8 cellular contexts compared by ENCODE assay signal in the genomic region with DNA sequence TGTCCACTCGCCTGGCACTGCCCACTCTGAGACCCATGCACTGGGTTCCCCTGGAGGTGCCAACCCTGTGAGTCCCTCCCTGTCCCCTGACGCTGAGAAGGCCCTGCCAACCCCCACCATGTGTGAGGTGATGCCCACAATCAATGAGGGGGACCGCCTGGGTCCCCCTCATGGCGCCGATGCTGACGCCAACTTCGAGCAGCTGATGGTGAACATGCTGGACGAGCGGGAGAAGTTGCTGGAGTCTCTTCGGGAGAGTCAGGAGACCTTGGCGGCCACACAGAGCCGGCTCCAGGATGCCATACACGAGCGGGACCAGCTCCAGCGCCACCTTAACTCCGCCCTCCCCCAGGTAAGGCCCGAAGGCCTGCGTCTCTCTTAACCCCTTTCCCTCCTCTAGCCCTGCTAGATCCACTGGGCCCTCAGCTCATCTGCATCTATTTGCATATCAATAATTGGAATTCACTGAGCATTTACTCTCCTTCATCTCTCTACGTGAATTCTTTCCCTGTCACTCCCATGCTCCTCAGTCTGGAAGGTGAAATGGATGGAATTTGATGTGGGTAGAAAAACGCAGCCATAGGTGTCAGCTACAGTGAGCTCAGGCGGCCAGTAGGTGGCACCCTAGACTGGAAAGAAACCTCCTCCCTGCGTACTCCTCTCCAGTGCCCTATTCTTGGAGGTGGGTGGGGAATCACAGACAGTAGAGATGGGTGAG. TPM values are rescaled to one million over a fixed set of nuclear protein-coding genes. Genes with fewer than 3 reads are reported as not detected.
DNase-seq lines count a peak whose midpoint lies in the region; ATAC-seq, FAIRE-seq and TF ChIP-seq lines count a peak whose summit lies in the region.

No MANE protein-coding gene starts in this region.

- WGBS in H1 (ENCODE audit: extremely low coverage in 1 of 2, insufficient coverage in 1 of 2, insufficient read length in 1 of 2, insufficient replicate concordance in 2 of 2, low coverage in 1 of 2, low lambda C conversion rate in 2 of 2, missing lambda C conversion rate in 1 of 2), 2 experiments: 58% methylated on average over 22 of the region's 22 CpGs; no CpG with 5 or more reads in 1 of the 2 experiments
- 74 to 82% methylated on average over 14 to 16 of the region's 22 CpGs for WGBS in mesodermal cell (ENCODE audit: insufficient coverage in 2 of 2), 2 experiments

- H2BK120ac ChIP-seq in H1 (replicated peaks; ENCODE audit: low read depth, low read length): no peak overlapping the region

- H3K9ac ChIP-seq in H1 (replicated peaks in 1 of 4; ENCODE audit: extremely low read depth in 1 of 4, low read depth in 3 of 4, low read length in 3 of 4): no peak overlapping the region

- H3K4me3 ChIP-seq in Caco-2 (ENCODE audit: low read depth, low read length) (no peak overlapping the region), H1 (ENCODE audit: extremely low read depth in 1 of 4, insufficient read depth in 2 of 4, low read depth in 3 of 4, low read length in 4 of 4) (no peak overlapping the region), mesodermal cell (ENCODE audit: extremely low read depth, insufficient read depth, low read length, poor library complexity, severe bottlenecking) (no peak overlapping the region)

- no TSS peak for BruUV-seq in Caco-2 (replicated peaks; lab: Mats Ljungman, UMichigan)

- H3K27me3 Mint-ChIP-seq in Caco-2 (ENCODE audit: insufficient read depth, unreplicated experiment): no peaks in the 10 kb centered on the region
- H3K27me3 Mint-ChIP-seq in activated CD8-positive, alpha-beta T cell treated with anti-CD3 and anti-CD28 coated beads, Interleukin-2, amount 10 ng/mL, durations not matched to agents 7 days and 5 days (ENCODE audit: low read depth): no peaks in the 10 kb centered on the region

- FAIRE-seq in H1 (lab: Jason Lieb, UNC): peak; percentile 96

- H3K36me3 ChIP-seq in Caco-2 (ENCODE audit: control insufficient read depth, insufficient read depth, low read length) (peaks cover 1% of the 10 kb centered on the region; the same call in 1 of the 2 replicates), H1 (ENCODE audit: control insufficient read depth in 2 of 4, insufficient read depth in 4 of 4, low read length in 3 of 4) (no peaks in the 10 kb centered on the region), mesodermal cell (ENCODE audit: control insufficient read depth, insufficient read depth, low read length) (no peaks in the 10 kb centered on the region)

- no peak overlapping the region for H2BK15ac ChIP-seq in H1 (ENCODE audit: low read length)

- no peak overlapping the region for H3K27ac Mint-ChIP-seq in Caco-2 (ENCODE audit: unreplicated experiment)
- no peak overlapping the region for H3K27ac Mint-ChIP-seq in activated CD8-positive, alpha-beta T cell treated with anti-CD3 and anti-CD28 coated beads, Interleukin-2, amount 10 ng/mL, durations not matched to agents 7 days and 5 days

- no peak overlapping the region for H2AFZ ChIP-seq in H1 (ENCODE audit: low read length)

- TF ChIP-seq POLR2A in H1 (IDR thresholded peaks at IDR 0.05; ENCODE audit: control extremely low read depth in 1 of 2, low read depth in 2 of 2, low read length in 2 of 2): no peak

- peak; percentile 87 to 93 for TF ChIP-seq CTCF in Caco-2 (IDR thresholded peaks at IDR 0.05; ENCODE audit: insufficient read depth in 1 of 2, low read depth in 1 of 2, low read length in 1 of 2, severe bottlenecking in 1 of 2, unreplicated experiment in 1 of 2)
- TF ChIP-seq CTCF in H1 (IDR thresholded peaks at IDR 0.05; ENCODE audit: control extremely low read depth in 1 of 3, insufficient read depth in 1 of 3, low read depth in 1 of 3, low read length in 3 of 3): peak; percentile 87 to 97 (median 88)

- H2BK20ac ChIP-seq in H1 (ENCODE audit: low read length): no peak overlapping the region

- H3K56ac ChIP-seq in H1 (replicated peaks; ENCODE audit: insufficient read length, low read depth, low read length): no peak overlapping the region

- no peak overlapping the region for H3K4me3 Mint-ChIP-seq in Caco-2 (ENCODE audit: unreplicated experiment)
- H3K4me3 Mint-ChIP-seq in activated CD8-positive, alpha-beta T cell treated with anti-CD3 and anti-CD28 coated beads, Interleukin-2, amount 10 ng/mL, durations not matched to agents 7 days and 5 days: no peak overlapping the region

- no peak overlapping the region for H3K4me2 ChIP-seq in H1 (ENCODE audit: insufficient read depth in 1 of 2, low read depth in 2 of 2, low read length in 2 of 2)

- CTCF ChIA-PET in Caco-2 (lab: Charles Lee): interaction anchor here (0.6 to 3.5 kb wide), 16 partner anchors 13 to 304 kb away, joined by 3 to 90 read pairs (median 6); a partner anchor contains a TSS
- CTCF ChIA-PET in activated CD8-positive, alpha-beta T cell treated with anti-CD3 and anti-CD28 coated beads, Interleukin-2, amount 10 ng/mL, durations not matched to agents 7 days and 5 days (lab: Charles Lee): interaction anchor here (0.6 to 3.2 kb wide), 41 partner anchors 10 to 341 kb away, joined by 3 to 116 read pairs (median 5); a partner anchor contains a TSS
- CTCF ChIA-PET in H1 (lab: Charles Lee; ENCODE audit: partially characterized antibody): interaction anchor here (0.5 to 49.7 kb wide), 52 partner anchors 3 to 1056 kb away, joined by 3 to 1089 read pairs (median 6); a partner anchor contains a TSS

- TF ChIP-seq RAD21 in H1 (IDR thresholded peaks at IDR 0.05 in 1 of 2, conservative IDR thresholded peaks at IDR 0.05 in 1 of 2; ENCODE audit: low read depth in 2 of 2, low read length in 2 of 2): peak; percentile 88 to 94

- no peak overlapping the region for H3K14ac ChIP-seq in H1 (ENCODE audit: insufficient read length)

- no peak overlapping the region for H2BK5ac ChIP-seq in H1 (ENCODE audit: low read depth, low read length)

- H4K8ac ChIP-seq in H1 (ENCODE audit: extremely low read depth, insufficient read depth, low read length): no peak overlapping the region

- no peak overlapping the region for H2AK5ac ChIP-seq in H1 (ENCODE audit: low read depth, low read length)

- H3K36me3 Mint-ChIP-seq in Caco-2 (ENCODE audit: insufficient read depth, unreplicated experiment): peaks cover 5% of the 10 kb centered on the region
- no peaks in the 10 kb centered on the region for H3K36me3 Mint-ChIP-seq in activated CD8-positive, alpha-beta T cell treated with anti-CD3 and anti-CD28 coated beads, Interleukin-2, amount 10 ng/mL, durations not matched to agents 7 days and 5 days (ENCODE audit: low read depth)

- peak; percentile 42 for ATAC-seq in HG02610 (IDR thresholded peaks at IDR 0.05; ENCODE audit: unreplicated experiment)
- peak; percentile 80 for ATAC-seq in activated CD8-positive, alpha-beta T cell treated with anti-CD3 and anti-CD28 coated beads, Interleukin-2, amount 10 ng/mL, durations not matched to agents 7 days and 5 days
- no peak for ATAC-seq in GM19035 (IDR thresholded peaks at IDR 0.05; ENCODE audit: unreplicated experiment)

- H3K4me1 ChIP-seq in Caco-2: peaks cover 8% of the 10 kb centered on the region; the same call in 1 of the 2 replicates
- H3K4me1 ChIP-seq in H1 (replicated peaks in 1 of 4; ENCODE audit: control insufficient read depth in 3 of 4, insufficient read depth in 4 of 4, low read length in 3 of 4): peaks cover 2 to 15% (median 5%) of the 10 kb centered on the region in 4 experiments
- H3K4me1 ChIP-seq in mesodermal cell (ENCODE audit: control insufficient read depth, insufficient read depth, low read length, poor library complexity, severe bottlenecking): peaks cover 22% of the 10 kb centered on the region

- no peak overlapping the region for H3K23ac ChIP-seq in H1 (ENCODE audit: insufficient read length)

- H3K23me2 ChIP-seq in H1 (ENCODE audit: low read depth, low read length): no peaks in the 10 kb centered on the region

- no peak overlapping the region for H3K18ac ChIP-seq in H1 (ENCODE audit: extremely low read depth, low read length)

- H3K9me3 Mint-ChIP-seq in Caco-2 (ENCODE audit: unreplicated experiment): no peaks in the 10 kb centered on the region
- H3K9me3 Mint-ChIP-seq in activated CD8-positive, alpha-beta T cell treated with anti-CD3 and anti-CD28 coated beads, Interleukin-2, amount 10 ng/mL, durations not matched to agents 7 days and 5 days (ENCODE audit: insufficient read depth): no peaks in the 10 kb centered on the region

- H3K27ac ChIP-seq in H1 (ENCODE audit: low read depth, low read length) (no peak overlapping the region), mesodermal cell (ENCODE audit: low read depth, low read length, severe bottlenecking) (peak overlapping the region; percentile 54)

- POLR2A ChIA-PET in Caco-2 (lab: Charles Lee): no interaction called here
- POLR2A ChIA-PET in activated CD8-positive, alpha-beta T cell treated with anti-CD3 and anti-CD28 coated beads, Interleukin-2, amount 10 ng/mL, durations not matched to agents 7 days and 5 days (lab: Charles Lee): interaction anchor here (1.3 to 1.7 kb wide), 2 partner anchors 12 to 32 kb away, joined by 4 to 5 read pairs; a partner anchor contains a TSS
- POLR2A ChIA-PET in H1 (lab: Charles Lee; ENCODE audit: partially characterized antibody): interaction anchor here (1.0 to 3.0 kb wide), 8 partner anchors 12 to 229 kb away, joined by 3 to 22 read pairs (median 4); a partner anchor contains a TSS

- H3K9me3 ChIP-seq in Caco-2 (no peaks in the 10 kb centered on the region), H1 (ENCODE audit: insufficient read depth in 2 of 2, low read depth in 1 of 2, low read length in 1 of 2) (no peaks in the 10 kb centered on the region), mesodermal cell (ENCODE audit: control insufficient read depth, low read length) (no peaks in the 10 kb centered on the region)

- H4K91ac ChIP-seq in H1 (replicated peaks; ENCODE audit: insufficient read length, low read length): no peak overlapping the region

- DNase-seq in Caco-2: peak; percentile 74 to 80
- DNase-seq in NCI-H748 treated with DMSO at 0.1 percent for 48 hours (lab: John Stamatoyannopoulos, UW): peak; percentile 5
- peak; percentile 77 for DNase-seq in activated CD8-positive, alpha-beta T cell treated with anti-CD3 and anti-CD28 coated beads, Interleukin-2, amount 10 ng/mL, durations not matched to agents 7 days and 5 days
- DNase-seq in H1 (ENCODE audit: low read depth in 1 of 2, low spot score in 2 of 2): peak in 1 of 2 experiments; percentile 86
- DNase-seq in stimulated activated CD8-positive, alpha-beta memory T cell treated with anti-CD3 and anti-CD28 coated beads, Interleukin-4, amount 100 ng/mL, for 24 hours (ENCODE audit: low read depth): peak; percentile 55

- TF ChIP-seq EP300 in H1 (IDR thresholded peaks at IDR 0.05; ENCODE audit: borderline replicate concordance in 1 of 2, low read depth in 2 of 2, low read length in 2 of 2): no peak

- intact Hi-C loops in Caco-2 (cut with micrococcal nuclease; ENCODE audit: unreplicated experiment): loop anchor here (1.0 to 10.0 kb wide), 6 partner anchors 43 to 286 kb away; no protein-coding TSS in a partner anchor

- peaks cover 21% of the 10 kb centered on the region for H3K4me1 Mint-ChIP-seq in Caco-2 (ENCODE audit: low read depth, unreplicated experiment)
- peaks cover 10% of the 10 kb centered on the region for H3K4me1 Mint-ChIP-seq in activated CD8-positive, alpha-beta T cell treated with anti-CD3 and anti-CD28 coated beads, Interleukin-2, amount 10 ng/mL, durations not matched to agents 7 days and 5 days (ENCODE audit: low read depth)

- H3K27me3 ChIP-seq in Caco-2 (replicated peaks; ENCODE audit: control insufficient read depth, insufficient read depth, low read length): no peaks in the 10 kb centered on the region
- no peaks in the 10 kb centered on the region for H3K27me3 ChIP-seq in H1 (replicated peaks in 1 of 4; ENCODE audit: control insufficient read depth in 3 of 4, extremely low read depth in 1 of 4, insufficient read depth in 3 of 4, low read length in 3 of 4)

- no peak overlapping the region for H3K4ac ChIP-seq in H1 (replicated peaks; ENCODE audit: insufficient read length, low read depth, low read length)

- no peak overlapping the region for H2BK12ac ChIP-seq in H1 (ENCODE audit: low read depth, low read length)

- no peak overlapping the region for H4K5ac ChIP-seq in H1 (ENCODE audit: insufficient read length, low read depth, low read length)

- H4K20me1 ChIP-seq in H1 (replicated peaks in 1 of 2; ENCODE audit: control insufficient read depth in 1 of 2, insufficient read depth in 2 of 2, low read length in 2 of 2): no peaks in the 10 kb centered on the region

- H3K79me1 ChIP-seq in H1 (ENCODE audit: low read depth, low read length): 0 out of 2 replicates have a peak, but pooled peaks cover 4% of the 10 kb centered on the region

- no peaks in the 10 kb centered on the region for H3K79me2 ChIP-seq in H1 (ENCODE audit: control insufficient read depth in 1 of 2, insufficient read depth in 2 of 2, low read length in 2 of 2)

RNA-seq across cellular contexts. Expression of a gene that starts 12.8 kb away (rescaled TPM):
- total RNA-seq in Caco-2 (2022): 8.7 and 9.4 TPM in 2 replicates
- total RNA-seq in activated CD8-positive, alpha-beta T cell treated with anti-CD3 and anti-CD28 coated beads, Interleukin-2, amount 10 ng/mL, durations not matched to agents 7 days and 5 days: 10 to 100 TPM; 31.9 to 32.0 TPM
- total RNA-seq in H1 (2021; fragmentation: NEBNext Ultra II Directional; extraction: Animal tissue kit (Norgen Biotek cat#: 25700)): 7.0 and 9.9 TPM in 2 replicates
- 9.0 and 12.5 TPM in 2 replicates for polyA plus RNA-seq in H1 (2011; rRNA removed)
- 22.1 TPM for polyA plus RNA-seq in H1 (2011; cell fraction: cytosol; rRNA removed)
- polyA plus RNA-seq in H1 (2011; cell fraction: nucleus; rRNA removed): 186 TPM
- 10.0 to 15.4 TPM (median 12.6 TPM) in 4 replicates for polyA plus RNA-seq in H1 (2012, experiment 1 of 2)
- polyA plus RNA-seq in H1 (2012, experiment 2 of 2): 1.9 TPM
- polyA plus RNA-seq in H1 (2013, experiment 1 of 2): 5.7 TPM
- polyA plus RNA-seq in H1 (2013, experiment 2 of 2): 3.7 TPM
- 9.0 and 14.0 TPM in 2 replicates for polyA minus RNA-seq in H1 (2011; rRNA and poly(A)+ RNA removed)
- polyA minus RNA-seq in H1 (2011; cell fraction: cytosol; rRNA and poly(A)+ RNA removed): 11.4 TPM
- polyA minus RNA-seq in H1 (2011; cell fraction: nucleus; rRNA and poly(A)+ RNA removed): 37.6 TPM
- 6.4 TPM for polyA plus RNA-seq in mesodermal cell (2013, experiment 1 of 2)
- polyA plus RNA-seq in mesodermal cell (2013, experiment 2 of 2): 6.1 TPM

RNA-seq across cellular contexts. Expression of a gene that starts 31.9 kb away (rescaled TPM):
- 62.8 and 74.3 TPM in 2 replicates for total RNA-seq in Caco-2 (2022)
- total RNA-seq in activated CD8-positive, alpha-beta T cell treated with anti-CD3 and anti-CD28 coated beads, Interleukin-2, amount 10 ng/mL, durations not matched to agents 7 days and 5 days: 10 to 100 TPM; 78.3 to 81.3 TPM
- 107 TPM in 2 replicates for total RNA-seq in H1 (2021; fragmentation: NEBNext Ultra II Directional; extraction: Animal tissue kit (Norgen Biotek cat#: 25700))
- polyA plus RNA-seq in H1 (2011; rRNA removed): 160 and 173 TPM in 2 replicates
- polyA plus RNA-seq in H1 (2011; cell fraction: cytosol; rRNA removed): 145 TPM
- polyA plus RNA-seq in H1 (2011; cell fraction: nucleus; rRNA removed): 139 TPM
- 74.7 to 91.0 TPM (median 88.0 TPM) in 4 replicates for polyA plus RNA-seq in H1 (2012, experiment 1 of 2)
- 75.9 TPM for polyA plus RNA-seq in H1 (2012, experiment 2 of 2)
- polyA plus RNA-seq in H1 (2013, experiment 1 of 2): 66.1 TPM
- polyA plus RNA-seq in H1 (2013, experiment 2 of 2): 65.5 TPM
- 169 and 202 TPM in 2 replicates for polyA minus RNA-seq in H1 (2011; rRNA and poly(A)+ RNA removed)
- polyA minus RNA-seq in H1 (2011; cell fraction: cytosol; rRNA and poly(A)+ RNA removed): 46.2 TPM
- 65.6 TPM for polyA minus RNA-seq in H1 (2011; cell fraction: nucleus; rRNA and poly(A)+ RNA removed)
- polyA plus RNA-seq in mesodermal cell (2013, experiment 1 of 2): 78.8 TPM
- 70.1 TPM for polyA plus RNA-seq in mesodermal cell (2013, experiment 2 of 2)

RNA-seq across cellular contexts. Expression of a gene that starts 46.8 kb away (rescaled TPM):
- total RNA-seq in Caco-2 (2022): not detected in 2 replicates
- not detected for total RNA-seq in activated CD8-positive, alpha-beta T cell treated with anti-CD3 and anti-CD28 coated beads, Interleukin-2, amount 10 ng/mL, durations not matched to agents 7 days and 5 days
- not detected in 2 replicates for total RNA-seq in H1 (2021; fragmentation: NEBNext Ultra II Directional; extraction: Animal tissue kit (Norgen Biotek cat#: 25700))
- polyA plus RNA-seq in H1 (2011; rRNA removed): not detected in 2 replicates
- polyA plus RNA-seq in H1 (2011; cell fraction: cytosol; rRNA removed): not detected
- not detected for polyA plus RNA-seq in H1 (2011; cell fraction: nucleus; rRNA removed)
- polyA plus RNA-seq in H1 (2012, experiment 1 of 2): not detected in 4 replicates
- polyA plus RNA-seq in H1 (2012, experiment 2 of 2): not detected
- polyA plus RNA-seq in H1 (2013, experiment 1 of 2): not detected
- not detected for polyA plus RNA-seq in H1 (2013, experiment 2 of 2)
- not detected in 2 replicates for polyA minus RNA-seq in H1 (2011; rRNA and poly(A)+ RNA removed)
- polyA minus RNA-seq in H1 (2011; cell fraction: cytosol; rRNA and poly(A)+ RNA removed): not detected
- polyA minus RNA-seq in H1 (2011; cell fraction: nucleus; rRNA and poly(A)+ RNA removed): not detected
- polyA plus RNA-seq in mesodermal cell (2013, experiment 1 of 2): 0.37 TPM
- polyA plus RNA-seq in mesodermal cell (2013, experiment 2 of 2): not detected
